Comparison of ENCODE assay signal across 21 cellular contexts in the genomic region with DNA sequence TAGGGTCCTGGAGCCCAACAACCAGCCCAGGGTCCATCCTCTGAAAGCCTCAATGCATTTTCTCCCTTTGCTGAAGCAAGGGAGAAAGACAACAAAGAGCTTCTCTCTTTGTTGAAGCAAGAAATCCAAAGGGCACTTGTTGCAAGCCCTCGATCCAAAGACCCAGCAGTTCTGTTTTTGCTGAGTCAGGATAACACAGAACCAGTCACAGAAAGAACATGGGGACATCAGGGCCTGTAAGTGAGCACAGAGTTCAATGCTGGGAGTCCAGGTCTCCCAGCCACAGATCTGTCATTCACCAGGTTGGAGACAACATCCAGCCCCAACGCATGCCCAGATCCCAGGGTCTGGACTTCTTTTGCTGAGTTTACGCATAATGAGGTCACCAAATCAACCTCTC.
"Had no signal": no experiment of that assay in that cellular context is flagged by ENCODE, and none has a peak within 500 bp of the region (broad histone marks: within the 10 kb centered on the region; RNA-seq: fewer than 3 reads in every experiment).

No MANE protein-coding gene starts in this region.

- ATAC-seq: activated CD4-positive, CD25-positive, alpha-beta regulatory T cell treated with anti-CD3 and anti-CD28 coated beads, Interleukin-2, amount 50 U/mL, for 24 hours; activated CD8-positive, alpha-beta T cell treated with anti-CD3 and anti-CD28 coated beads for 36 hours; activated T-cell treated with anti-CD3 and anti-CD28 coated beads, Interleukin-2, amount 50 U/mL, for 72 hours; T-helper 17 cell had no signal

- DNase-seq: activated CD4-positive, alpha-beta T cell treated with anti-CD3 and anti-CD28 coated beads for 4 hours; activated CD8-positive, alpha-beta memory T cell treated with anti-CD3 and anti-CD28 coated beads, Interleukin-2, amount 50 U/mL, for 4 hours; activated CD8-positive, alpha-beta T cell treated with anti-CD3 and anti-CD28 coated beads for 36 hours; activated gamma-delta T cell treated with Interleukin-2 at 50 U/mL for 16 hours; activated naive CD4-positive, alpha-beta T cell treated with anti-CD3 and anti-CD28 coated beads, Interleukin-2, amount 50 U/mL, for 16 hours; activated naive CD8-positive, alpha-beta T cell treated with anti-CD3 and anti-CD28 coated beads, Interleukin-2, amount 10 ng/mL, durations not matched to agents 7 days and 5 days; activated T-cell treated with anti-CD3 and anti-CD28 coated beads, Interleukin-2, amount 50 U/mL, for 72 hours; adrenal gland; anterior cingulate cortex; MG63; MV-4-11; NCI-H1105; NCI-H187 treated with DMSO at 0.1 percent for 48 hours; NCI-H2107; NCI-H2171 treated with DMSO at 0.1 percent for 48 hours; NCI-H226; NCI-H526; Peyer's patch; T-helper 17 cell; WERI-Rb-1 had no signal

- H3K4me3 ChIP-seq: adrenal gland, MG63, Peyer's patch had no signal

- H3K9me3 ChIP-seq: adrenal gland, MG63, Peyer's patch had no signal

- H3K36me3 ChIP-seq: adrenal gland, MG63, Peyer's patch, WERI-Rb-1 had no signal

- H3K4me1 ChIP-seq: adrenal gland, Peyer's patch had no signal

- H3K27ac ChIP-seq: adrenal gland, Peyer's patch, WERI-Rb-1 had no signal

- H3K27me3 ChIP-seq: adrenal gland, MG63, Peyer's patch had no signal
